16 cellular contexts compared by ENCODE assay signal in the genomic region with DNA sequence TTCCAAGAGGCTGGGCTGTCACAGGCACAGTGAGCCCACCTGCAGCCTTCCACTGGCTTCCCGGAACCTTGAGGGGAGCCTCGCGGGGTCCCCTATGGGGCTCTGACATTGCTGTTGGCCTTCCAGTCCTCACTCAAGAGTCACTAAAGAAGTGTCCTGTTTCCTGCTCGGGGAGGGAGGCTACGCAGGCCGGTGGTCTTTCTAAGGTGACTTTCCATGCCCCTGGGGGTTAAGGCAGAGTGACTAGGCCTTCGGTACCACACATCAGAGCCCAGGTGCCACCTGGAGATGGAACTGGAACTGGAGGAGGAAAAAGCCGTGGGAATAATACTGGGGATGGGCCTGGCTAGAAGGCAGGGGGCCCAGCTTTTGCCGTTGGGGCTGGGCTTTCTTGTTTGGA.
DNase-seq lines count a peak whose midpoint lies in the region; ATAC-seq and TF ChIP-seq lines count a peak whose summit lies in the region.
"Had no signal": no experiment of that assay in that cellular context is flagged by ENCODE, and none has a peak within 500 bp of the region (broad histone marks: within the 10 kb centered on the region; RNA-seq: fewer than 3 reads in every experiment).

No MANE protein-coding gene starts in this region.

- no peak overlapping the region for H2BK5ac ChIP-seq in mesenchymal stem cell (ENCODE audit: low read depth, low read length, poor library complexity, severe bottlenecking)

- no peak overlapping the region for H3K4me3 ChIP-seq in mesenchymal stem cell (ENCODE audit: insufficient read depth in 1 of 2, low read depth in 1 of 2, low read length in 2 of 2)
- H3K4me3 ChIP-seq in uterus: no peak overlapping the region
- H3K4me3 ChIP-seq: A549, GM23338 had no signal

- H3K23ac ChIP-seq in mesenchymal stem cell (ENCODE audit: low read length in 2 of 2): no peak overlapping the region

- H4K8ac ChIP-seq in mesenchymal stem cell (ENCODE audit: low read length): peak overlapping the region; percentile 13

- H2BK15ac ChIP-seq in mesenchymal stem cell (ENCODE audit: low read depth, poor library complexity, severe bottlenecking): no peak overlapping the region

- no peak overlapping the region for H3K9ac ChIP-seq in mesenchymal stem cell (ENCODE audit: low read length)

- H2BK120ac ChIP-seq in mesenchymal stem cell (ENCODE audit: low read depth, low read length): no peak overlapping the region

- 98% methylated on average over 9 of the region's 9 CpGs for WGBS in mesenchymal stem cell

- H3K4me2 ChIP-seq in mesenchymal stem cell (ENCODE audit: low read length, poor library complexity, severe bottlenecking): no peak overlapping the region
- H3K4me2 ChIP-seq: A549, GM23338 had no signal

- peaks cover 59% of the 10 kb centered on the region for H3K36me3 Mint-ChIP-seq in activated CD4-positive, alpha-beta T cell treated with anti-CD3 and anti-CD28 coated beads, Interleukin-2, amount 10 ng/mL, durations not matched to agents 24 days and 14 days (ENCODE audit: low read depth)

- no peaks in the 10 kb centered on the region for H3K4me1 Mint-ChIP-seq in activated CD4-positive, alpha-beta T cell treated with anti-CD3 and anti-CD28 coated beads, Interleukin-2, amount 10 ng/mL, durations not matched to agents 24 days and 14 days
- H3K4me1 Mint-ChIP-seq: GM23338 had no signal

- H3K27ac ChIP-seq in mesenchymal stem cell (ENCODE audit: low read length, poor library complexity, severe bottlenecking) (no peak overlapping the region), uterus (no peak overlapping the region)
- H3K27ac ChIP-seq: 22Rv1, A549, C4-2B had no signal

- H3K27ac Mint-ChIP-seq in activated CD4-positive, alpha-beta T cell treated with anti-CD3 and anti-CD28 coated beads, Interleukin-2, amount 10 ng/mL, durations not matched to agents 24 days and 14 days: peak overlapping the region; percentile 8
- H3K27ac Mint-ChIP-seq: CD4-positive, alpha-beta T cell; GM23338 had no signal

- DNase-seq in activated CD4-positive, alpha-beta T cell treated with anti-CD3 and anti-CD28 coated beads, Interleukin-2, amount 10 ng/mL, durations not matched to agents 24 days and 14 days: no peak
- no peak for DNase-seq in activated CD4-positive, alpha-beta T cell treated with anti-CD3 and anti-CD28 coated beads for 1 hour
- no peak for DNase-seq in mesenchymal stem cell
- peak; percentile 68 for DNase-seq in posterior vena cava (ENCODE audit: low spot score)
- DNase-seq in uterus: no peak
- DNase-seq in activated CD4-positive, alpha-beta T cell treated with anti-CD3 and anti-CD28 coated beads for 4 hours: no peak
- DNase-seq: AML-193; Caco-2; CD4-positive, alpha-beta T cell; H7 had no signal

- intact Hi-C loops in activated CD4-positive, alpha-beta T cell treated with anti-CD3 and anti-CD28 coated beads, Interleukin-2, amount 10 ng/mL, durations not matched to agents 24 days and 14 days (cut with micrococcal nuclease): no loop called here
- intact Hi-C loops in posterior vena cava (cut with DNase I) (no loop called here), uterus (cut with DNase I; ENCODE audit: low total_unique reads) (no loop called here)

- no peaks in the 10 kb centered on the region for H3K27me3 Mint-ChIP-seq in activated CD4-positive, alpha-beta T cell treated with anti-CD3 and anti-CD28 coated beads, Interleukin-2, amount 10 ng/mL, durations not matched to agents 24 days and 14 days
- H3K27me3 Mint-ChIP-seq: CD4-positive, alpha-beta T cell had no signal

- no peak overlapping the region for H2BK12ac ChIP-seq in mesenchymal stem cell (ENCODE audit: low read length in 2 of 2)

- no peak overlapping the region for H2AK5ac ChIP-seq in mesenchymal stem cell (ENCODE audit: low read length, severe bottlenecking)

- H3K4me1 ChIP-seq in mesenchymal stem cell (ENCODE audit: control insufficient read depth, insufficient read depth, low read depth, low read length) (peaks cover 37% of the 10 kb centered on the region), uterus (no peaks in the 10 kb centered on the region)
- H3K4me1 ChIP-seq: A549, Caco-2 had no signal

- peaks cover 24% of the 10 kb centered on the region for H3K79me1 ChIP-seq in mesenchymal stem cell (replicated peaks; ENCODE audit: low read length, poor library complexity, severe bottlenecking)

- no peak for ATAC-seq in HG03108 (IDR thresholded peaks at IDR 0.05; ENCODE audit: unreplicated experiment)
- ATAC-seq: A549, GM23338, HCT116 had no signal

- no peak overlapping the region for H4K91ac ChIP-seq in mesenchymal stem cell (ENCODE audit: low read length)

- TF ChIP-seq POLR2A in uterus (IDR thresholded peaks at IDR 0.05): no peak

- H3K27me3 ChIP-seq in mesenchymal stem cell (ENCODE audit: control insufficient read depth in 1 of 2, insufficient read depth in 1 of 2, low read length in 2 of 2) (no peaks in the 10 kb centered on the region), uterus (no peaks in the 10 kb centered on the region)

- H3K9me3 Mint-ChIP-seq in activated CD4-positive, alpha-beta T cell treated with anti-CD3 and anti-CD28 coated beads, Interleukin-2, amount 10 ng/mL, durations not matched to agents 24 days and 14 days: no peaks in the 10 kb centered on the region
- H3K9me3 Mint-ChIP-seq: CD4-positive, alpha-beta T cell; GM23338 had no signal

- H3K4me3 Mint-ChIP-seq in activated CD4-positive, alpha-beta T cell treated with anti-CD3 and anti-CD28 coated beads, Interleukin-2, amount 10 ng/mL, durations not matched to agents 24 days and 14 days: no peak overlapping the region
- H3K4me3 Mint-ChIP-seq: CD4-positive, alpha-beta T cell; GM23338 had no signal

- H3K9me3 ChIP-seq in mesenchymal stem cell (ENCODE audit: control insufficient read depth, low read length) (no peaks in the 10 kb centered on the region), uterus (no peaks in the 10 kb centered on the region)
- H3K9me3 ChIP-seq: A549, Caco-2 had no signal

- H3K14ac ChIP-seq in mesenchymal stem cell (ENCODE audit: low read length in 2 of 2): no peak overlapping the region

- H3K18ac ChIP-seq in mesenchymal stem cell (ENCODE audit: low read depth in 1 of 2, low read length in 2 of 2): no peak overlapping the region

- H2AFZ ChIP-seq in mesenchymal stem cell (ENCODE audit: low read depth, low read length): no peak overlapping the region
- H2AFZ ChIP-seq: GM23338 had no signal

- TF ChIP-seq CTCF in uterus (IDR thresholded peaks at IDR 0.05): no peak

- H3K4ac ChIP-seq in mesenchymal stem cell (ENCODE audit: low read depth in 1 of 2, low read length in 2 of 2): no peak overlapping the region

- peaks cover 76 to 94% of the 10 kb centered on the region in 2 experiments for H3K36me3 ChIP-seq in mesenchymal stem cell (ENCODE audit: control insufficient read depth in 1 of 2, insufficient read depth in 2 of 2, low read depth in 1 of 2, low read length in 2 of 2)
- H3K36me3 ChIP-seq in uterus: no peaks in the 10 kb centered on the region
